In the genomic region with DNA sequence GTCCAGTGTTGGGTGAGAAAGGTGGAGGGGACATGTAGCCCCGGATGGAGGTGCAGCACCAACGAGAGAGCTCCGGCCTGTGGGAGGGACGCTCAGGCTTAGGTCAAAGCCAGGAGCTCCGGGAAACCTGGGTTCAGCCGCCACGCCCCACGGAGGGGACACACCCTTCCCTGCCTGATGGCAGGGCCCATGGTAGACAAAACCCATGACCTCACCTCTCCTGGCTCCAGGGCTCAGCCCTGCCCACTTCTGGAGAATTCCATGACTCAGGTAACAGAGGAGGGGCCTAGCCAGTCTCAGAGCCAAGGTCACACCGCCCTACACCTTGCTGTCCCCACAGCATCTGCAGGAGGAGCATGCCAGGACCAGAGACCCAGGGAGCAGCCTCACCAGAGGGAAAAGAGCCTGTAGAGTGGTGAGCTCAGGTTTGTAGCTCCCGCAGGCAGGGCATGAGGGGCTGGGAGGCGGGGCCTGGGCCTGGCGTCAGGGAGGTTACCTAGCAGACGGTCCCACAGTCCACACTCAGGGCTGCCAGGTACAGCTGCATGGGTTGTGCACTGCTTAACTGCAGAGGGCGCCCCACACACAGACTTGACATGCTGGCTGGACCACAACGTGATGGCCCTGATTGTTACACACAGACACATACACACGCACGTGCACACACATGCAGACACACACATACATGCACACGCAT, we compare ENCODE assay signal across 8 cellular contexts.
A peak's percentile ranks its signal among the peaks of the same experiment; 100 is the strongest.
DNase-seq lines count a peak whose midpoint lies in the region; ATAC-seq lines count a peak whose summit lies in the region.

No MANE protein-coding gene starts in this region.

- ATAC-seq in left ventricle myocardium superior (peak; percentile 46), GM19463 (IDR thresholded peaks at IDR 0.05; ENCODE audit: unreplicated experiment) (no peak), HG03460 (IDR thresholded peaks at IDR 0.05; ENCODE audit: unreplicated experiment) (no peak)

- intact Hi-C loops in left ventricle myocardium superior (cut with micrococcal nuclease): no loop called here

- DNase-seq in activated gamma-delta T cell treated with Interleukin-2 at 50 U/mL for 16 hours (peak; percentile 32), activated gamma-delta T cell (lab: John Stamatoyannopoulos, UW) (no peak), NCI-H2029 treated with DMSO at 0.1 percent for 48 hours (lab: John Stamatoyannopoulos, UW) (peak; percentile 12), left ventricle myocardium superior (peak; percentile 59)
- DNase-seq in activated effector memory CD4-positive, alpha-beta T cell treated with Interleukin-2 at 50 U/mL for 16 hours: peak; percentile 20
- DNase-seq in stimulated activated CD4-positive, alpha-beta T cell treated with anti-CD3 and anti-CD28 coated beads, Interleukin-1b, Interleukin-23, amount 100 ng/mL, for 4 hours (ENCODE audit: low read depth in 2 of 2): peak; percentile 25 to 34
